1 cellular context compared by ENCODE assay signal in the genomic region with DNA sequence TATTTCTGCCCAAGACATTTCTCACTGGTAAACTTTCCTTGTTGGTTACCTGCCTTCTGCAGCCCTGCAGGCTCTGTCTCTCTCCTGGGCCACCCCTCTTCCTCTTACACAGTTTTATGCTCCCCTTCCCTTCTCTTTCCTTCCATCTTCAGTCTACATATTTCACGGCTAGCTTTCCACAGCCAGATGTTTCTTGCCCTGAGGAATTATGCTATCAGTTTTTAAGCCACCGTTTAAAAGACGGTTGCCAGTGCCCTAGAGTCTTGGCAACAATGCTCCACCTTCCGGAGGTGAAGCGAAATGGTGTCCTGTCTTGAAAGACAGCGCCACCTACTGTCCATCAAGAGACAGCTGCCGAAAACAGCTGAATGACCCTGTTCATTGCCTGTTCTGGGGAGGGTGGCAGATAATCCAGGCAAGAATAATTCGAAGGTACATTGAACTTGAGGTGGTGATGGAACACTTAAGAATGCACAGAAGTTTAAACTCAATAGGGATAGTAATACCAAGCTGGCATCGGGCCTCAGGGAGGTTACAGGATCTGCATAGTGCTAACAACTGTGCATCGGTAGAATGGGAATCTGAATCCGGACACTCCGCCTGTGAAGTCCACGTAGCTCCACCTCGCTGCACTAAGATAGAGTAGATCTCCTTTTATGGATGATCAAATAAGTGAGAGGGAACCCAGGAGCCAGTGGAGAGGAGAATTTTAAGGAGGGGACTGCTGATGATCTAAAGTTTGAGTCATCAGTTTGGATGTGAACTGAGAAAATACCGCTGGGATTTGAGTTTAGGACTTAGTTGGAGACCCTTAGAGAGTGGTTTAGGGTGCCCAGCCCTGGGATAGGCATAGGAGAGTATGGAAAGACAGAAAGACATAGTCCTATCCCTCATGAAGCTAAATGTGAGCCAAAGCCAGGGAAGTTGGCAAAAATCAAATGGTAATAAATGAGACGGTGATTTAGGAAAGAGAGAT.
TF ChIP-seq lines count a peak whose summit lies in the region.

No MANE protein-coding gene starts in this region.

TF ChIP-seq in GM12878, 131 proteins besides CTCF, POLR2A, EP300 and RAD21 (continued from another document):
- TF ChIP-seq RELB (IDR thresholded peaks at IDR 0.05; ENCODE audit: low read depth) (no peak), SRF (IDR thresholded peaks at IDR 0.05; ENCODE audit: low read depth in 2 of 2, low read length in 2 of 2) (no peak), RB1 (IDR thresholded peaks at IDR 0.05; ENCODE audit: borderline replicate concordance) (0 out of 2 replicates have a peak, but pooled peaks have one; percentile 54), TCF7 (IDR thresholded peaks at IDR 0.05; ENCODE audit: borderline replicate concordance) (no peak), SKIL (IDR thresholded peaks at IDR 0.05; ENCODE audit: low read depth, poor library complexity, severe bottlenecking) (peak; percentile 51), SUZ12 (IDR thresholded peaks at IDR 0.05; ENCODE audit: unreplicated experiment) (no peak), IRF3 (IDR thresholded peaks at IDR 0.05) (no peak)
TF ChIP-seq in GM12878: peak in this region for 26.
